24 cellular contexts compared by ENCODE assay signal in genomic region chr7:157661611-157661975, GRCh38.
A peak's percentile ranks its signal among the peaks of the same experiment; 100 is the strongest.
DNase-seq lines count a peak whose midpoint lies in the region; ATAC-seq, FAIRE-seq and TF ChIP-seq lines count a peak whose summit lies in the region.
"Had no signal": no experiment of that assay in that cellular context is flagged by ENCODE, and none has a peak within 500 bp of the region (broad histone marks: within the 10 kb centered on the region; RNA-seq: fewer than 3 reads in every experiment).

No MANE protein-coding gene starts in this region.

- TF ChIP-seq CTCF in natural killer cell (IDR thresholded peaks at IDR 0.05) (no peak), CD14-positive monocyte (IDR thresholded peaks at IDR 0.05) (no peak), kidney (IDR thresholded peaks at IDR 0.05; ENCODE audit: borderline replicate concordance, extremely low read depth, insufficient read depth) (no peak), spleen (IDR thresholded peaks at IDR 0.05 in 8 of 11, conservative IDR thresholded peaks at IDR 0.05 in 3 of 11) (no peak), esophagus muscularis mucosa (IDR thresholded peaks at IDR 0.05) (no peak)

- intact Hi-C loops in natural killer cell (cut with micrococcal nuclease): no loop called here
- intact Hi-C loops in CD14-positive monocyte (cut with micrococcal nuclease): no loop called here
- intact Hi-C loops in kidney (cut with DNase I): no loop called here
- intact Hi-C loops in spleen (cut with DNase I; ENCODE audit: low total_unique reads): no loop called here
- intact Hi-C loops in esophagus muscularis mucosa (cut with DNase I): no loop called here

- H3K9me3 Mint-ChIP-seq in natural killer cell treated with Interleukin-12 subunit alpha and Interleukin-12 subunit beta and Interleukin-15 and Interleukin-18, amount 100 ng/mL, for 72 hours: no peaks in the 10 kb centered on the region
- H3K9me3 Mint-ChIP-seq in natural killer cell (no peaks in the 10 kb centered on the region), CD14-positive monocyte (peaks cover 0 to 7% (median 0%) of the 10 kb centered on the region in 7 donors)
- H3K9me3 Mint-ChIP-seq: CD8-positive, alpha-beta memory T cell had no signal

- no peaks in the 10 kb centered on the region for H3K4me1 ChIP-seq in kidney (ENCODE audit: control insufficient read depth in 1 of 2, insufficient read depth in 1 of 2, low read depth in 1 of 2, low read length in 2 of 2)
- H3K4me1 ChIP-seq in spleen: peaks cover 0 to 17% (median 0%) of the 10 kb centered on the region in 6 donors
- H3K4me1 ChIP-seq in esophagus muscularis mucosa: peaks cover 0 to 8% (median 6%) of the 10 kb centered on the region in 4 donors
- H3K4me1 ChIP-seq: BE2C, HAP-1 had no signal

- H3K9me3 ChIP-seq in kidney (ENCODE audit: control insufficient read depth in 1 of 2, low read length in 2 of 2) (no peaks in the 10 kb centered on the region), spleen (peaks cover 0 to 3% (median 0%) of the 10 kb centered on the region in 8 donors), esophagus muscularis mucosa (no peaks in the 10 kb centered on the region)
- H3K9me3 ChIP-seq: BE2C, HAP-1 had no signal

- H3K4me3 Mint-ChIP-seq in natural killer cell treated with Interleukin-12 subunit alpha and Interleukin-12 subunit beta and Interleukin-15 and Interleukin-18, amount 100 ng/mL, for 72 hours: no peak overlapping the region
- H3K4me3 Mint-ChIP-seq in natural killer cell (no peak overlapping the region), CD14-positive monocyte (no peak overlapping the region)
- H3K4me3 Mint-ChIP-seq: CD4-positive, CD25-positive, alpha-beta regulatory T cell; CD8-positive, alpha-beta memory T cell had no signal

- no peak overlapping the region for H3K9ac ChIP-seq in kidney (ENCODE audit: low read length in 2 of 2)
- H3K9ac ChIP-seq: GM23248 had no signal

- no peak overlapping the region for H3K4me3 ChIP-seq in kidney (ENCODE audit: low read length in 2 of 2)
- no peak overlapping the region for H3K4me3 ChIP-seq in spleen
- no peak overlapping the region for H3K4me3 ChIP-seq in esophagus muscularis mucosa
- H3K4me3 ChIP-seq: GM23248, HAP-1, K562 had no signal

- H3K27ac Mint-ChIP-seq in natural killer cell treated with Interleukin-12 subunit alpha and Interleukin-12 subunit beta and Interleukin-15 and Interleukin-18, amount 100 ng/mL, for 72 hours: no peak overlapping the region
- H3K27ac Mint-ChIP-seq in natural killer cell (no peak overlapping the region), CD14-positive monocyte (no peak overlapping the region)
- H3K27ac Mint-ChIP-seq: CD8-positive, alpha-beta memory T cell had no signal

- peaks cover 0 to 27% (median 0%) of the 10 kb centered on the region in 7 donors for H3K27me3 ChIP-seq in spleen (replicated peaks in 1 of 7)
- peaks cover 0 to 31% (median 0%) of the 10 kb centered on the region in 4 donors for H3K27me3 ChIP-seq in esophagus muscularis mucosa
- H3K27me3 ChIP-seq: BE2C had no signal

- no peak for ATAC-seq in natural killer cell treated with Interleukin-12 subunit alpha and Interleukin-12 subunit beta and Interleukin-15 and Interleukin-18, amount 100 ng/mL, for 72 hours
- no peak for ATAC-seq in natural killer cell
- ATAC-seq: K562 had no signal

- H3K27ac ChIP-seq in kidney (ENCODE audit: low read depth in 2 of 2, low read length in 2 of 2): no peak overlapping the region
- no peak overlapping the region for H3K27ac ChIP-seq in spleen
- H3K27ac ChIP-seq in esophagus muscularis mucosa (replicated peaks in 1 of 4): no peak overlapping the region
- H3K27ac ChIP-seq: GM23248, HL-60 had no signal

- DNase-seq in natural killer cell treated with Interleukin-12 subunit alpha and Interleukin-12 subunit beta and Interleukin-15 and Interleukin-18, amount 100 ng/mL, for 72 hours (ENCODE audit: low spot score): peak; percentile 50
- DNase-seq in natural killer cell: no peak
- DNase-seq in CD14-positive monocyte (ENCODE audit: low spot score): peak; percentile 11
- peak; percentile 40 for DNase-seq in kidney
- DNase-seq in spleen: peak; percentile 64
- no peak for DNase-seq in esophagus muscularis mucosa (ENCODE audit: extremely low spot score)
- DNase-seq in NCI-H2081 (lab: John Stamatoyannopoulos, UW): no peak
- no peak for DNase-seq in medulla oblongata (ENCODE audit: extremely low spot score)
- DNase-seq: ACHN; BE2C; CD4-positive, CD25-positive, alpha-beta regulatory T cell; COR-L47; DMS 273 treated with DMSO at 0.1 percent for 48 hours; DMS53; GDM1; GM23248; IMR-90 had no signal

- no peak for FAIRE-seq in kidney (lab: Jason Lieb, UNC)
- FAIRE-seq: A204.1, GM12892, GM18507, K562 had no signal

- H3K36me3 ChIP-seq in kidney (ENCODE audit: control insufficient read depth in 1 of 2, insufficient read depth in 2 of 2, low read length in 2 of 2) (no peaks in the 10 kb centered on the region), spleen (no peaks in the 10 kb centered on the region), esophagus muscularis mucosa (no peaks in the 10 kb centered on the region)
- H3K36me3 ChIP-seq: BE2C, HAP-1 had no signal

- H3K4me1 Mint-ChIP-seq in natural killer cell treated with Interleukin-12 subunit alpha and Interleukin-12 subunit beta and Interleukin-15 and Interleukin-18, amount 100 ng/mL, for 72 hours (ENCODE audit: low read depth in 2 of 2): peaks cover 3 to 6% of the 10 kb centered on the region in 2 donors
- peaks cover 9 to 10% of the 10 kb centered on the region in 2 donors for H3K4me1 Mint-ChIP-seq in natural killer cell
- H3K4me1 Mint-ChIP-seq in CD14-positive monocyte: peaks cover 4% of the 10 kb centered on the region

- 71 to 91% (median 86%) methylated on average over 7 to 11 of the region's 11 CpGs for WGBS in spleen, 5 donors
- 94% methylated on average over 8 of the region's 11 CpGs for WGBS in esophagus muscularis mucosa

- H3K27me3 Mint-ChIP-seq in natural killer cell treated with Interleukin-12 subunit alpha and Interleukin-12 subunit beta and Interleukin-15 and Interleukin-18, amount 100 ng/mL, for 72 hours: no peaks in the 10 kb centered on the region
- H3K27me3 Mint-ChIP-seq in natural killer cell (ENCODE audit: low read depth in 2 of 2): no peaks in the 10 kb centered on the region
- peaks cover 1 to 7% (median 5%) of the 10 kb centered on the region in 3 donors for H3K27me3 Mint-ChIP-seq in CD14-positive monocyte (ENCODE audit: low read depth in 3 of 3)

- TF ChIP-seq POLR2A in spleen (IDR thresholded peaks at IDR 0.05): no peak
- TF ChIP-seq POLR2A in esophagus muscularis mucosa (IDR thresholded peaks at IDR 0.05; ENCODE audit: low read depth): no peak

- H3K36me3 Mint-ChIP-seq in natural killer cell treated with Interleukin-12 subunit alpha and Interleukin-12 subunit beta and Interleukin-15 and Interleukin-18, amount 100 ng/mL, for 72 hours: no peaks in the 10 kb centered on the region
- H3K36me3 Mint-ChIP-seq in natural killer cell (no peaks in the 10 kb centered on the region), CD14-positive monocyte (no peaks in the 10 kb centered on the region)
- H3K36me3 Mint-ChIP-seq: CD4-positive, CD25-positive, alpha-beta regulatory T cell; CD8-positive, alpha-beta memory T cell had no signal

- no peak for TF ChIP-seq EP300 in esophagus muscularis mucosa (IDR thresholded peaks at IDR 0.05)

Comparison
In these comparisons a context has a peak if more than half of its experiments do, and no peak if none do; other contexts are left out.
1. DNase-seq: peak in natural killer cell treated with Interleukin-12 subunit alpha and Interleukin-12 subunit beta and Interleukin-15 and Interleukin-18, amount 100 ng/mL, for 72 hours (single experiment), CD14-positive monocyte (single experiment), kidney (single experiment) and spleen (single experiment); none in natural killer cell (single experiment), esophagus muscularis mucosa (single experiment), NCI-H2081 (0 of 2) and medulla oblongata (single experiment).